1 cellular context compared by ENCODE assay signal in genomic region chr6:128403618-128404444, GRCh38.
TF ChIP-seq lines count a peak whose summit lies in the region.

No MANE protein-coding gene starts in this region.

TF ChIP-seq in GM12878, 131 proteins besides CTCF, POLR2A, EP300 and RAD21 (continued from another document):
- no peak for TF ChIP-seq ZBTB40 (IDR thresholded peaks at IDR 0.05; ENCODE audit: borderline replicate concordance)
- no peak for TF ChIP-seq POLR2AphosphoS5 (IDR thresholded peaks at IDR 0.05; ENCODE audit: low read length)
- no peak for TF ChIP-seq TCF3 (IDR thresholded peaks at IDR 0.05; ENCODE audit: borderline replicate concordance, insufficient read depth, low read depth, low read length)
- TF ChIP-seq MYB (IDR thresholded peaks at IDR 0.05; ENCODE audit: borderline replicate concordance, low read depth, low read length) = no peak
- no peak for TF ChIP-seq PBX3 (IDR thresholded peaks at IDR 0.05; ENCODE audit: insufficient replicate concordance, low read depth, low read length)
- TF ChIP-seq SUPT20H (IDR thresholded peaks at IDR 0.05; ENCODE audit: borderline replicate concordance, control insufficient read depth, low read depth, low read length) = no peak
- TF ChIP-seq POU2F2 (IDR thresholded peaks at IDR 0.05; ENCODE audit: borderline replicate concordance, low read depth, low read length) = no peak
- no peak for TF ChIP-seq ZSCAN29 (IDR thresholded peaks at IDR 0.05)
- no peak for TF ChIP-seq KAT2A (conservative IDR thresholded peaks at IDR 0.05; ENCODE audit: control insufficient read depth, low read depth, low read length)
- no peak for TF ChIP-seq BACH1 (IDR thresholded peaks at IDR 0.05; ENCODE audit: borderline replicate concordance)
- TF ChIP-seq ATF2 (IDR thresholded peaks at IDR 0.05; ENCODE audit: low read length) = no peak
- no peak for TF ChIP-seq SRF (IDR thresholded peaks at IDR 0.05; ENCODE audit: low read depth in 2 of 2, low read length in 2 of 2)
- TF ChIP-seq SIX5 (IDR thresholded peaks at IDR 0.05; ENCODE audit: low read depth, low read length, severe bottlenecking) = no peak
- no peak for TF ChIP-seq TCF12 (IDR thresholded peaks at IDR 0.05; ENCODE audit: low read depth, low read length)
TF ChIP-seq in GM12878: peak in this region for 0.
